In genomic region chr11:68987211-68987610, GRCh38 we compare ENCODE assay signal across 30 cellular contexts. TPM values are rescaled to one million over a fixed set of nuclear protein-coding genes. Genes with fewer than 3 reads are reported as not detected.
"Had no signal": no experiment of that assay in that cellular context is flagged by ENCODE, and none has a peak within 500 bp of the region (broad histone marks: within the 10 kb centered on the region; RNA-seq: fewer than 3 reads in every experiment).

No MANE protein-coding gene starts in this region.

- H3K27ac Mint-ChIP-seq: activated CD8-positive, alpha-beta memory T cell treated with anti-CD3 and anti-CD28 coated beads, Interleukin-2, amount 10 ng/mL, durations not matched to agents 7 days and 5 days; activated naive CD4-positive, alpha-beta T cell treated with anti-CD3 and anti-CD28 coated beads, Interleukin-2, amount 50 U/mL, for 24 hours; activated T-cell treated with anti-CD3 and anti-CD28 coated beads, Interleukin-2, amount 50 U/mL, for 24 hours; activated T-helper 1 cell treated with anti-CD3 and anti-CD28 coated beads, Interleukin-12 subunit alpha, Interleukin-12 subunit beta, Interleukin-2, Interleukin-4 antibody, amounts not matched to agents 30 ng/mL and 10 ng/mL and 1 ng/mL, durations not matched to agents 14 hours and 24 hours and 36 hours; brain; T-helper 17 cell; WTC11 had no signal

- H3K4me2 ChIP-seq: SK-N-SH had no signal

- H3K4me3 Mint-ChIP-seq: activated CD8-positive, alpha-beta memory T cell treated with anti-CD3 and anti-CD28 coated beads, Interleukin-2, amount 10 ng/mL, durations not matched to agents 7 days and 5 days; activated naive CD4-positive, alpha-beta T cell treated with anti-CD3 and anti-CD28 coated beads, Interleukin-2, amount 50 U/mL, for 24 hours; activated T-cell treated with anti-CD3 and anti-CD28 coated beads, Interleukin-2, amount 50 U/mL, for 24 hours; activated T-helper 1 cell treated with anti-CD3 and anti-CD28 coated beads, Interleukin-12 subunit alpha, Interleukin-12 subunit beta, Interleukin-2, Interleukin-4 antibody, amounts not matched to agents 30 ng/mL and 10 ng/mL and 1 ng/mL, durations not matched to agents 14 hours and 24 hours and 36 hours; brain; T-helper 17 cell; WTC11 had no signal

- H3K27ac ChIP-seq: ascending aorta, SJCRH30 had no signal

- H3K4me3 ChIP-seq: ascending aorta, SJCRH30 had no signal

- H3K36me3 ChIP-seq: ascending aorta, SJCRH30 had no signal

- H3K4me1 ChIP-seq: ascending aorta, SJCRH30 had no signal

- H3K27me3 ChIP-seq: ascending aorta, SJCRH30 had no signal

- H3K36me3 Mint-ChIP-seq: activated CD8-positive, alpha-beta memory T cell treated with anti-CD3 and anti-CD28 coated beads, Interleukin-2, amount 10 ng/mL, durations not matched to agents 7 days and 5 days; brain had no signal

- H3K4me1 Mint-ChIP-seq: activated naive CD4-positive, alpha-beta T cell treated with anti-CD3 and anti-CD28 coated beads, Interleukin-2, amount 50 U/mL, for 24 hours; brain; T-helper 17 cell; WTC11 had no signal

- ATAC-seq: activated CD8-positive, alpha-beta memory T cell treated with anti-CD3 and anti-CD28 coated beads, Interleukin-2, amount 10 ng/mL, durations not matched to agents 7 days and 5 days; Panc1; T-helper 17 cell; WTC11 had no signal

- H3K9ac ChIP-seq: SK-N-SH had no signal

- DNase-seq: activated CD4-positive, alpha-beta T cell treated with anti-CD3 and anti-CD28 coated beads for 48 hours; activated CD4-positive, alpha-beta T cell treated with anti-CD3 and anti-CD28 coated beads, Interleukin-2, amount 50 U/mL, for 48 hours; activated CD4-positive, CD25-positive, alpha-beta regulatory T cell treated with anti-CD3 and anti-CD28 coated beads, Interleukin-2, amount 50 U/mL, for 72 hours; activated CD8-positive, alpha-beta memory T cell treated with anti-CD3 and anti-CD28 coated beads, Interleukin-2, amount 10 ng/mL, durations not matched to agents 7 days and 5 days; activated effector memory CD4-positive, alpha-beta T cell treated with Interleukin-2 at 50 U/mL for 16 hours; activated naive CD4-positive, alpha-beta T cell; activated T-cell treated with anti-CD3 and anti-CD28 coated beads, Interleukin-2, amount 50 U/mL, for 24 hours; amniotic stem cell; Kasumi-1; KBM-7; NCI-H1105 treated with DMSO at 0.1 percent for 48 hours; NCI-H1436 treated with DMSO at 0.1 percent for 48 hours; NCI-H187; NCI-H2081; NCI-H510A treated with DMSO at 0.1 percent for 48 hours; NCI-H69; NK-92 treated with Interleukin-12 subunit alpha and Interleukin-12 subunit beta, amount 100 ng/mL, for 24 hours; OCI-M1; Right ventricle myocardium superior; RPMI8226; SJCRH30; SK-N-SH; T-helper 17 cell; T-helper 9 cell had no signal

- H3K9me3 ChIP-seq: SJCRH30, SK-N-SH had no signal

RNA-seq across cellular contexts. Expression of gene MRGPRD, which starts 6.4 kb away (rescaled TPM):
- total RNA-seq: activated CD8-positive, alpha-beta memory T cell treated with anti-CD3 and anti-CD28 coated beads, Interleukin-2, amount 10 ng/mL, durations not matched to agents 7 days and 5 days; activated T-helper 1 cell treated with anti-CD3 and anti-CD28 coated beads, Interleukin-12 subunit alpha, Interleukin-12 subunit beta, Interleukin-2, Interleukin-4 antibody, amounts not matched to agents 30 ng/mL and 10 ng/mL and 1 ng/mL, durations not matched to agents 14 hours and 24 hours and 36 hours; ascending aorta; Right ventricle myocardium superior; SJCRH30; T-helper 17 cell; WTC11 had no signal
- polyA plus RNA-seq: SK-N-SH had no signal

RNA-seq across cellular contexts. Expression of gene MRGPRF, which starts 25.8 kb away (rescaled TPM):
- total RNA-seq: activated CD8-positive, alpha-beta memory T cell treated with anti-CD3 and anti-CD28 coated beads, Interleukin-2, amount 10 ng/mL, durations not matched to agents 7 days and 5 days; activated T-helper 1 cell treated with anti-CD3 and anti-CD28 coated beads, Interleukin-12 subunit alpha, Interleukin-12 subunit beta, Interleukin-2, Interleukin-4 antibody, amounts not matched to agents 30 ng/mL and 10 ng/mL and 1 ng/mL, durations not matched to agents 14 hours and 24 hours and 36 hours; T-helper 17 cell had no signal
